In the genomic region with DNA sequence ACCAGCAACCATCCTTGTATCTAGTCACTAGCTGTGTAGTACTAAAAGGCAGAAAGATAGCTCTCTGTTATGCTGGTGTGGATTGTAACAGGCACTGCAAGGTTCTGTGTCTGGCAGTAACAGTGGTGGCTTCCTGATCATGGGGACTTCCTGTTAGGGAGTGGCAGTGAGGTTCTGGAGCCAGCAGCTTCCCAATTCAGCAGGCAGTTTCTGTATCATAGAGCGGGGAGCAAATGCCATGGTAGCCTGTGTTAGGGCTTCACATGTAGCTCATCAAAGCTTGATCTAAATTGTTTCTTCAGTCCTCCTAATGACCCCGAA, we compare ENCODE assay signal across 18 cellular contexts.
DNase-seq lines count a peak whose midpoint lies in the region; ATAC-seq and TF ChIP-seq lines count a peak whose summit lies in the region.
"Had no signal": no experiment of that assay in that cellular context is flagged by ENCODE, and none has a peak within 500 bp of the region (broad histone marks: within the 10 kb centered on the region; RNA-seq: fewer than 3 reads in every experiment).

No MANE protein-coding gene starts in this region.

- no peaks in the 10 kb centered on the region for H3K36me3 ChIP-seq in upper lobe of left lung
- H3K36me3 ChIP-seq: ascending aorta, esophagus squamous epithelium, neutrophil, Peyer's patch, thoracic aorta had no signal

- intact Hi-C loops in cardiac septum (cut with DNase I), result no loop called here

- no peak overlapping the region for H3K27ac ChIP-seq in upper lobe of left lung
- H3K27ac ChIP-seq: ascending aorta, esophagus squamous epithelium, neutrophil, Peyer's patch, thoracic aorta had no signal

- no peaks in the 10 kb centered on the region for H3K36me3 Mint-ChIP-seq in activated naive CD8-positive, alpha-beta T cell treated with anti-CD3 and anti-CD28 coated beads, Interleukin-2, amount 10 ng/mL, durations not matched to agents 7 days and 5 days
- no peaks in the 10 kb centered on the region for H3K36me3 Mint-ChIP-seq in activated naive CD8-positive, alpha-beta T cell treated with anti-CD3 and anti-CD28 coated beads for 36 hours

- ATAC-seq in activated naive CD8-positive, alpha-beta T cell treated with anti-CD3 and anti-CD28 coated beads, Interleukin-2, amount 10 ng/mL, durations not matched to agents 7 days and 5 days (ENCODE audit: low read depth), result peak; percentile 67
- peak; percentile 47 for ATAC-seq in HG03342 (IDR thresholded peaks at IDR 0.05; ENCODE audit: unreplicated experiment)
- ATAC-seq in upper lobe of left lung (ENCODE audit: low FRiP score in 2 of 2), result peak; percentile 46 to 50

- no peak for TF ChIP-seq POLR2A in upper lobe of left lung (IDR thresholded peaks at IDR 0.05)

- DNase-seq in activated naive CD8-positive, alpha-beta T cell treated with anti-CD3 and anti-CD28 coated beads, Interleukin-2, amount 10 ng/mL, durations not matched to agents 7 days and 5 days, result no peak
- DNase-seq in activated naive CD8-positive, alpha-beta T cell treated with anti-CD3 and anti-CD28 coated beads for 36 hours, result no peak
- DNase-seq in UCSD-AML1 (lab: John Stamatoyannopoulos, UW; ENCODE audit: unreplicated experiment) (peak; percentile 30), upper lobe of left lung (no peak), cardiac septum (ENCODE audit: low spot score) (no peak), cerebellum (ENCODE audit: low spot score) (no peak), NCI-H1048 (lab: John Stamatoyannopoulos, UW) (no peak)
- DNase-seq: activated CD4-positive, alpha-beta T cell treated with anti-CD3 and anti-CD28 coated beads for 48 hours; activated effector memory CD4-positive, alpha-beta T cell treated with anti-CD3 and anti-CD28 coated beads, Interleukin-2, amount 50 U/mL, for 16 hours; effector memory CD4-positive, alpha-beta T cell; esophagus squamous epithelium; NCI-H146; NCI-H82; Peyer's patch had no signal

- no peaks in the 10 kb centered on the region for H3K9me3 Mint-ChIP-seq in activated naive CD8-positive, alpha-beta T cell treated with anti-CD3 and anti-CD28 coated beads, Interleukin-2, amount 10 ng/mL, durations not matched to agents 7 days and 5 days
- H3K9me3 Mint-ChIP-seq in activated naive CD8-positive, alpha-beta T cell treated with anti-CD3 and anti-CD28 coated beads for 36 hours, result no peaks in the 10 kb centered on the region

- no peak overlapping the region for H3K4me3 ChIP-seq in upper lobe of left lung
- H3K4me3 ChIP-seq: ascending aorta, esophagus squamous epithelium, Peyer's patch, thoracic aorta had no signal

- WGBS in upper lobe of left lung, 2 donors, result 67 to 85% methylated on average over 2 of the region's 2 CpGs

- no peaks in the 10 kb centered on the region for H3K9me3 ChIP-seq in upper lobe of left lung
- H3K9me3 ChIP-seq: ascending aorta, esophagus squamous epithelium, neutrophil, Peyer's patch, thoracic aorta had no signal

- H3K4me3 Mint-ChIP-seq in activated naive CD8-positive, alpha-beta T cell treated with anti-CD3 and anti-CD28 coated beads, Interleukin-2, amount 10 ng/mL, durations not matched to agents 7 days and 5 days, result no peak overlapping the region
- no peak overlapping the region for H3K4me3 Mint-ChIP-seq in activated naive CD8-positive, alpha-beta T cell treated with anti-CD3 and anti-CD28 coated beads for 36 hours

- H3K27me3 ChIP-seq in upper lobe of left lung, result no peaks in the 10 kb centered on the region
- H3K27me3 ChIP-seq: ascending aorta, esophagus squamous epithelium, neutrophil, Peyer's patch had no signal

- H3K27me3 Mint-ChIP-seq in activated naive CD8-positive, alpha-beta T cell treated with anti-CD3 and anti-CD28 coated beads, Interleukin-2, amount 10 ng/mL, durations not matched to agents 7 days and 5 days, result no peaks in the 10 kb centered on the region
- H3K27me3 Mint-ChIP-seq in activated naive CD8-positive, alpha-beta T cell treated with anti-CD3 and anti-CD28 coated beads for 36 hours, result no peaks in the 10 kb centered on the region

- H3K27ac Mint-ChIP-seq in activated naive CD8-positive, alpha-beta T cell treated with anti-CD3 and anti-CD28 coated beads, Interleukin-2, amount 10 ng/mL, durations not matched to agents 7 days and 5 days, result peak overlapping the region; percentile 38
- H3K27ac Mint-ChIP-seq in activated naive CD8-positive, alpha-beta T cell treated with anti-CD3 and anti-CD28 coated beads for 36 hours, result no peak overlapping the region

- TF ChIP-seq CTCF in upper lobe of left lung (IDR thresholded peaks at IDR 0.05), result no peak

- POLR2A ChIA-PET in activated naive CD8-positive, alpha-beta T cell treated with anti-CD3 and anti-CD28 coated beads, Interleukin-2, amount 10 ng/mL, durations not matched to agents 7 days and 5 days (lab: Charles Lee), result no interaction called here

- TF ChIP-seq EP300 in upper lobe of left lung (IDR thresholded peaks at IDR 0.05), result no peak

- peaks cover 0 to 5% (median 0%) of the 10 kb centered on the region in 4 donors for H3K4me1 ChIP-seq in upper lobe of left lung
- H3K4me1 ChIP-seq: ascending aorta, esophagus squamous epithelium, Peyer's patch had no signal

- H3K4me1 Mint-ChIP-seq in activated naive CD8-positive, alpha-beta T cell treated with anti-CD3 and anti-CD28 coated beads, Interleukin-2, amount 10 ng/mL, durations not matched to agents 7 days and 5 days, result peaks cover 13% of the 10 kb centered on the region
- peaks cover 11% of the 10 kb centered on the region for H3K4me1 Mint-ChIP-seq in activated naive CD8-positive, alpha-beta T cell treated with anti-CD3 and anti-CD28 coated beads for 36 hours
